ENCODE assay signal across 39 cellular contexts in the genomic region with DNA sequence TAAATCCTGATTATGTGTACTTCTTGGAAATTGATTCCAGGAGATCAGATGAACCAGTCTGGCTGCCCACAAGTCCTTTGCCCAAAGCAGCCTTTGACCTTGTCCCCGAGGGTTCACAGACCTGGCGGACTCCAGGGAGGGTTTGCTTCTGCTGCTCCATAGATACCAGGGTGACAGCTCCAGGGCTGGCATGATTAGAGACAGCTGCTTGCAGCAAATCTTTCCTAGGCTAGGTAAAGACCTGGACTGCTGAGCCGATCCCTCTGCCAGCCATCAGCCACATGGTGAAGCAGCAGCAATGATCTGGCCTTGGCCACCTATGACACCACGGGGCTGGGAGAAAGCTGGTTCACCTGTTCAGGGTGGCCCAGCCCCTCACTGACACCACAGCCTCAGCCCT. TPM values are rescaled to one million over a fixed set of nuclear protein-coding genes. Genes with fewer than 3 reads are reported as not detected.
"Had no signal": no experiment of that assay in that cellular context is flagged by ENCODE, and none has a peak within 500 bp of the region (broad histone marks: within the 10 kb centered on the region; RNA-seq: fewer than 3 reads in every experiment).

No MANE protein-coding gene starts in this region.

- H3K27ac ChIP-seq: body of pancreas, breast epithelium, KMS-11, PC-9, RWPE1, SJCRH30, SK-N-MC, WERI-Rb-1 had no signal

- H3K27me3 ChIP-seq: SJCRH30 had no signal

- DNase-seq: activated CD4-positive, alpha-beta memory T cell treated with anti-CD3 and anti-CD28 coated beads, Interleukin-2, amount 10 ng/mL, durations not matched to agents 7 days and 5 days; activated CD4-positive, alpha-beta T cell treated with anti-CD3 and anti-CD28 coated beads for 1 hour; activated CD4-positive, alpha-beta T cell treated with anti-CD3 and anti-CD28 coated beads for 48 hours; activated CD4-positive, CD25-positive, alpha-beta regulatory T cell; activated CD8-positive, alpha-beta memory T cell treated with anti-CD3 and anti-CD28 coated beads for 24 hours; activated effector memory CD4-positive, alpha-beta T cell treated with anti-CD3 and anti-CD28 coated beads, Interleukin-2, amount 50 U/mL, for 16 hours; activated naive CD4-positive, alpha-beta T cell; activated naive CD4-positive, alpha-beta T cell treated with anti-CD3 and anti-CD28 coated beads, Interleukin-2, amount 50 U/mL, for 16 hours; activated naive CD8-positive, alpha-beta T cell treated with anti-CD3 and anti-CD28 coated beads, Interleukin-2, amount 10 ng/mL, durations not matched to agents 7 days and 5 days; activated T-cell treated with anti-CD3 and anti-CD28 coated beads, Interleukin-2, amount 50 U/mL, for 1 hour; activated T-cell treated with anti-CD3 and anti-CD28 coated beads, Interleukin-2, amount 50 U/mL, for 72 hours; amygdala; body of pancreas; central memory CD4-positive, alpha-beta T cell; MM.1S; MV-4-11; NCI-H1092; NCI-H1436 treated with DMSO at 0.1 percent for 48 hours; NCI-H1694 treated with DMSO at 0.1 percent for 48 hours; NCI-H2029; NCI-H2171; NCI-H510A; NCI-H526; NCI-H748 treated with DMSO at 0.1 percent for 48 hours; NK-92 treated with Interleukin-12 subunit alpha and Interleukin-12 subunit beta, amount 100 ng/mL, for 24 hours; PC-9; SHP77; SJCRH30; T1000; WERI-Rb-1 had no signal

- H3K36me3 ChIP-seq: breast epithelium, SJCRH30, WERI-Rb-1 had no signal

- H3K9me3 ChIP-seq: body of pancreas, breast epithelium, SJCRH30 had no signal

- H3K4me1 ChIP-seq: body of pancreas, breast epithelium, SJCRH30 had no signal

- H3K4me3 ChIP-seq: body of pancreas, breast epithelium, PC-9, SJCRH30, SK-N-MC had no signal

- ATAC-seq: activated T-cell treated with anti-CD3 and anti-CD28 coated beads, Interleukin-2, amount 50 U/mL, for 72 hours; activated T-helper 17 cell treated with anti-CD3 and anti-CD28 coated beads, Interleukin-2, amount 50 U/mL, for 72 hours; body of pancreas had no signal

RNA-seq across cellular contexts. Expression of gene TBX5, which starts 10.1 kb away (rescaled TPM):
- total RNA-seq: activated CD4-positive, alpha-beta memory T cell treated with anti-CD3 and anti-CD28 coated beads, Interleukin-2, amount 10 ng/mL, durations not matched to agents 7 days and 5 days; activated naive CD8-positive, alpha-beta T cell treated with anti-CD3 and anti-CD28 coated beads, Interleukin-2, amount 10 ng/mL, durations not matched to agents 7 days and 5 days; activated T-cell treated with anti-CD3 and anti-CD28 coated beads, Interleukin-2, amount 50 U/mL, for 72 hours; activated T-helper 17 cell treated with anti-CD3 and anti-CD28 coated beads, Interleukin-2, amount 50 U/mL, for 72 hours; astrocyte; body of pancreas; LHCN-M2; PC-9; SJCRH30; T-helper 1 cell treated with Interleukin-12 subunit alpha and Interleukin-12 subunit beta and Interleukin-4 antibody, amounts not matched to agents 30 ng/mL and 1 ng/mL, for 36 hours; T-helper 2 cell treated with Interferon-gamma antibody and Interleukin-4, amounts not matched to agents 100 ng/mL and 5 ng/mL, for 36 hours had no signal
